8 cellular contexts compared by ENCODE assay signal in genomic region chr3:58874795-58875194, GRCh38.
DNase-seq lines count a peak whose midpoint lies in the region; ATAC-seq and TF ChIP-seq lines count a peak whose summit lies in the region.

No MANE protein-coding gene starts in this region.

- H3K4me3 Mint-ChIP-seq in T-cell: no peak overlapping the region

- peak overlapping the region; percentile 27 for H2AFZ ChIP-seq in mammary epithelial cell (ENCODE audit: low read depth, low read length)

- H3K79me2 ChIP-seq in mammary epithelial cell (ENCODE audit: insufficient read depth, low read length): peaks cover 8% of the 10 kb centered on the region

- peaks cover 3 to 23% of the 10 kb centered on the region in 2 donors for H3K27me3 Mint-ChIP-seq in T-cell

- DNase-seq in EH (ENCODE audit: low read depth) (peak; percentile 65), mammary epithelial cell (peak; percentile 98), GDM1 (lab: John Stamatoyannopoulos, UW) (no peak), SW480 (ENCODE audit: low spot score) (no peak), T-cell (no peak)
- no peak for DNase-seq in effector CD4-positive, alpha-beta T cell

- H3K9me3 Mint-ChIP-seq in T-cell: no peaks in the 10 kb centered on the region

- H3K36me3 ChIP-seq in mammary epithelial cell (ENCODE audit: insufficient read depth, low read length): no peaks in the 10 kb centered on the region

- TF ChIP-seq CTCF in mammary epithelial cell (conservative IDR thresholded peaks at IDR 0.05 in 1 of 2, IDR thresholded peaks at IDR 0.05 in 1 of 2; ENCODE audit: extremely low read depth in 1 of 2, insufficient read depth in 1 of 2, low read depth in 1 of 2, low read length in 2 of 2): no peak

- peaks cover 0 to 5% (median 0%) of the 10 kb centered on the region in 3 donors for H3K4me1 Mint-ChIP-seq in T-cell

- WGBS in mammary epithelial cell (ENCODE audit: low coverage, missing lambda C conversion rate): 3% methylated on average over 2 of the region's 2 CpGs

- no peaks in the 10 kb centered on the region for H3K27me3 ChIP-seq in mammary epithelial cell (ENCODE audit: insufficient read depth, low read length)

- H3K9me3 ChIP-seq in mammary epithelial cell (replicated peaks; ENCODE audit: insufficient read depth, low read length): no peaks in the 10 kb centered on the region

- no peak overlapping the region for H3K4me3 ChIP-seq in mammary epithelial cell (replicated peaks in 1 of 3; ENCODE audit: insufficient read depth in 1 of 3, low read depth in 2 of 3, low read length in 3 of 3)

- intact Hi-C loops in mammary epithelial cell (cut with micrococcal nuclease): loop anchor here (1.0 to 5.0 kb wide), 3 partner anchors 53 to 178 kb away; no protein-coding TSS in a partner anchor

- POLR2A ChIA-PET in T-cell (lab: Charles Lee): no interaction called here

- ATAC-seq in GM19468 (IDR thresholded peaks at IDR 0.05; ENCODE audit: extremely low read depth, unreplicated experiment): peak; percentile 29
- ATAC-seq in HG03354 (IDR thresholded peaks at IDR 0.05; ENCODE audit: poor library complexity, severe bottlenecking, unreplicated experiment): peak; percentile 86
- no peak for ATAC-seq in T-cell (replicated peaks in 1 of 4)

- BruUV-seq in mammary epithelial cell (replicated peaks; lab: Mats Ljungman, UMichigan): no TSS peak

- no peaks in the 10 kb centered on the region for H4K20me1 ChIP-seq in mammary epithelial cell (ENCODE audit: insufficient read depth, low read length)

- H3K27ac ChIP-seq in mammary epithelial cell (ENCODE audit: insufficient read depth, low read depth, low read length): peak overlapping the region; percentile 96

- H3K36me3 Mint-ChIP-seq in T-cell: no peaks in the 10 kb centered on the region

- peak overlapping the region; percentile 78 for H3K9ac ChIP-seq in mammary epithelial cell (ENCODE audit: insufficient read depth, low read length)

- dilution Hi-C loops in mammary epithelial cell (cut with HindIII; ENCODE audit: low sequenced_read_pairs): no loop called here

- CTCF ChIA-PET in mammary epithelial cell (lab: Charles Lee; ENCODE audit: low non-redundant PET) (no interaction called here), T-cell (lab: Charles Lee) (no interaction called here)

- in situ Hi-C loops in mammary epithelial cell (cut with MboI; ENCODE audit: low sequenced_read_pairs in 2 of 2): no loop called here

- no peak overlapping the region for H3K27ac Mint-ChIP-seq in T-cell

- H3K4me1 ChIP-seq in mammary epithelial cell (ENCODE audit: insufficient read depth, low read length): peaks cover 52% of the 10 kb centered on the region

- H3K4me2 ChIP-seq in mammary epithelial cell (ENCODE audit: insufficient read depth, low read depth, low read length): peak overlapping the region; percentile 64

Comparison
In these comparisons a context has a peak if more than half of its experiments do, and no peak if none do; other contexts are left out.
1. DNase-seq: peak in EH (single experiment) and mammary epithelial cell (single experiment); none in GDM1 (single experiment), effector CD4-positive, alpha-beta T cell (single experiment), SW480 (single experiment) and T-cell (0 of 34).
2. ATAC-seq: peak in GM19468 (single experiment) and HG03354 (single experiment); none in T-cell (0 of 4).